8 cellular contexts compared by ENCODE assay signal in genomic region chr21:45550552-45551210, GRCh38. TPM values are rescaled to one million over a fixed set of nuclear protein-coding genes. Genes with fewer than 3 reads are reported as not detected.
DNase-seq lines count a peak whose midpoint lies in the region; ATAC-seq and TF ChIP-seq lines count a peak whose summit lies in the region.

No MANE protein-coding gene starts in this region.

- H3K4me1 ChIP-seq in Loucy (ENCODE audit: insufficient read depth, low read length, poor library complexity, severe bottlenecking): peaks cover 36% of the 10 kb centered on the region

- peak in 1 of 2 donors; percentile 72 for DNase-seq in activated naive CD4-positive, alpha-beta T cell treated with anti-CD3 and anti-CD28 coated beads, Interleukin-2, amount 50 U/mL, for 72 hours (ENCODE audit: low spot score in 2 of 2)
- no peak for DNase-seq in nephron progenitor cell
- no peak for DNase-seq in G401 (ENCODE audit: low spot score)

- no peaks in the 10 kb centered on the region for H3K36me3 ChIP-seq in Loucy (ENCODE audit: insufficient read depth, low read length)

- peak overlapping the region; percentile 72 for H3K4me3 ChIP-seq in Loucy (ENCODE audit: low read length, poor library complexity, severe bottlenecking)

- H3K4me2 ChIP-seq in Loucy (ENCODE audit: low read depth, low read length, poor library complexity, severe bottlenecking): peak overlapping the region; percentile 97

- ATAC-seq in GM18502 (IDR thresholded peaks at IDR 0.05; ENCODE audit: poor library complexity, unreplicated experiment): peak; percentile 60
- ATAC-seq in activated naive CD4-positive, alpha-beta T cell treated with anti-CD3 and anti-CD28 coated beads, Interleukin-2, amount 50 U/mL, for 72 hours: peak; percentile 52 to 73
- no peak for ATAC-seq in HG02970 (IDR thresholded peaks at IDR 0.05; ENCODE audit: low FRiP score, unreplicated experiment)
- ATAC-seq in GM21381 (IDR thresholded peaks at IDR 0.05; ENCODE audit: unreplicated experiment): no peak
- no peak for ATAC-seq in GM19455 (IDR thresholded peaks at IDR 0.05; ENCODE audit: unreplicated experiment)

- no peaks in the 10 kb centered on the region for H3K27me3 ChIP-seq in Loucy (ENCODE audit: insufficient read depth, low read length, poor library complexity, severe bottlenecking)

- peak overlapping the region; percentile 82 for H3K9ac ChIP-seq in Loucy (ENCODE audit: low read depth, low read length, poor library complexity, severe bottlenecking)

- peaks cover 14% of the 10 kb centered on the region for H3K27me3 Mint-ChIP-seq in nephron progenitor cell (ENCODE audit: low read depth, poor library complexity)

- H3K36me3 Mint-ChIP-seq in activated naive CD4-positive, alpha-beta T cell treated with anti-CD3 and anti-CD28 coated beads, Interleukin-2, amount 50 U/mL, for 72 hours: no peaks in the 10 kb centered on the region
- no peaks in the 10 kb centered on the region for H3K36me3 Mint-ChIP-seq in nephron progenitor cell (ENCODE audit: low read depth)

- H2AFZ ChIP-seq in Loucy (ENCODE audit: low read length): peak overlapping the region; percentile 75

- peak overlapping the region; percentile 51 for H3K4me3 Mint-ChIP-seq in nephron progenitor cell

- peak overlapping the region; percentile 98 to 100 for H3K27ac Mint-ChIP-seq in activated naive CD4-positive, alpha-beta T cell treated with anti-CD3 and anti-CD28 coated beads, Interleukin-2, amount 50 U/mL, for 72 hours
- H3K27ac Mint-ChIP-seq in nephron progenitor cell: peak overlapping the region; percentile 94

- H3K9me3 Mint-ChIP-seq in activated naive CD4-positive, alpha-beta T cell treated with anti-CD3 and anti-CD28 coated beads, Interleukin-2, amount 50 U/mL, for 72 hours: no peaks in the 10 kb centered on the region
- no peaks in the 10 kb centered on the region for H3K9me3 Mint-ChIP-seq in nephron progenitor cell

- H3K4me1 Mint-ChIP-seq in nephron progenitor cell: peaks cover 34% of the 10 kb centered on the region

- no peaks in the 10 kb centered on the region for H4K20me1 ChIP-seq in Loucy (ENCODE audit: insufficient read depth, low read length, poor library complexity, severe bottlenecking)

- in situ Hi-C loops in G401 (cut with HindIII; ENCODE audit: low sequenced_read_pairs): no loop called here

- TF ChIP-seq CTCF in Loucy (conservative IDR thresholded peaks at IDR 0.05; ENCODE audit: low read length) (no peak), nephron progenitor cell (IDR thresholded peaks at IDR 0.05) (no peak)

- H3K79me2 ChIP-seq in Loucy (ENCODE audit: insufficient read depth, low read length): no peaks in the 10 kb centered on the region

- H3F3A ChIP-seq in Loucy (ENCODE audit: low read depth): peaks cover 10% of the 10 kb centered on the region; the same call in 1 of the 2 replicates

- no peaks in the 10 kb centered on the region for H3K9me2 ChIP-seq in Loucy (replicated peaks; ENCODE audit: low read depth, low read length)

- H3K9me3 ChIP-seq in Loucy (ENCODE audit: insufficient read depth, low read depth, low read length): no peaks in the 10 kb centered on the region

RNA-seq across cellular contexts. Expression of gene SLC19A1, which starts 8.4 kb away (rescaled TPM):
- total RNA-seq in activated naive CD4-positive, alpha-beta T cell treated with anti-CD3 and anti-CD28 coated beads, Interleukin-2, amount 50 U/mL, for 72 hours: 10 to 100 TPM; 24.9 to 62.5 TPM
- 15.4 and 15.9 TPM in 2 replicates for total RNA-seq in G401 (2014; rRNA removed; shearing (Covaris generic))

Comparison
In these comparisons a context has a peak if more than half of its experiments do, and no peak if none do; other contexts are left out.
1. ATAC-seq: peak in GM18502 (single experiment) and activated naive CD4-positive, alpha-beta T cell treated with anti-CD3 and anti-CD28 coated beads, Interleukin-2, amount 50 U/mL, for 72 hours (2 of 2); none in HG02970 (single experiment), GM21381 (single experiment) and GM19455 (single experiment).